In the genomic region with DNA sequence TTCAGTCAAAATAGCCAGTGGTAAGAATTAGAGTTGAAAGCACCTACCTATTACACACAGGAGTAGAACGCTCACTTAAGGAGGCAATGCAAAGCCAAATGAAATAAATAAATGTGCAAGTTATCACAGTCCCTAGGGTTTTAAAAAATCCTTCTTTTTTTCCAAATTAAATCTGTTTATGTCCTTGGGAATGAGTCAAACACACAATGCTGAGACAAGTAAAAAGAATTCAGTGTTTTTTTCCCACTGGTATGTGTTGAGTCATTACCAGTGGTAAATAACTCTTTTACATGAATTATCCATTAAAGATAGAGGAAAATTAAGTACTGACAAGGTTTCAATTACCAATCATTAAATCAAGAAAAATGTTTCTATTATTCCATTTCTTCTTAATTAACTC, we compare ENCODE assay signal across 18 cellular contexts.
A peak's percentile ranks its signal among the peaks of the same experiment; 100 is the strongest.
DNase-seq lines count a peak whose midpoint lies in the region; ATAC-seq, FAIRE-seq and TF ChIP-seq lines count a peak whose summit lies in the region.
"Had no signal": no experiment of that assay in that cellular context is flagged by ENCODE, and none has a peak within 500 bp of the region (broad histone marks: within the 10 kb centered on the region; RNA-seq: fewer than 3 reads in every experiment).

No MANE protein-coding gene starts in this region.

- no peak overlapping the region for H3K4me3 ChIP-seq in skeletal muscle satellite cell (ENCODE audit: low read length)
- H3K4me3 ChIP-seq: lower lobe of right lung had no signal

- H3K4me2 ChIP-seq in skeletal muscle satellite cell (ENCODE audit: low read length), result no peak overlapping the region

- peak overlapping the region; percentile 8 for H3K9ac ChIP-seq in skeletal muscle satellite cell (ENCODE audit: low read depth, low read length)

- peaks cover 18% of the 10 kb centered on the region for H3K4me1 ChIP-seq in skeletal muscle satellite cell (ENCODE audit: control insufficient read depth, insufficient read depth, low read length)

- peak; percentile 23 for FAIRE-seq in RCC 7860 (lab: Jason Lieb, UNC)
- FAIRE-seq: small intestine had no signal

- H3K27me3 ChIP-seq in skeletal muscle satellite cell (ENCODE audit: control insufficient read depth, insufficient read depth, low read length), result no peaks in the 10 kb centered on the region

- no peaks in the 10 kb centered on the region for H3K9me3 ChIP-seq in skeletal muscle satellite cell (replicated peaks; ENCODE audit: low read length)
- H3K9me3 ChIP-seq: lower lobe of right lung had no signal

- intact Hi-C loops in CD14-positive monocyte (cut with micrococcal nuclease), result no loop called here

- peaks cover 8% of the 10 kb centered on the region for H3K4me1 Mint-ChIP-seq in CD14-positive monocyte
- H3K4me1 Mint-ChIP-seq: activated T-helper 17 cell treated with anti-CD3 and anti-CD28 coated beads, Interleukin-2, amount 50 U/mL, for 72 hours; natural killer cell had no signal

- H3K4me3 Mint-ChIP-seq in CD14-positive monocyte, result no peak overlapping the region
- H3K4me3 Mint-ChIP-seq: activated T-helper 17 cell treated with anti-CD3 and anti-CD28 coated beads, Interleukin-2, amount 50 U/mL, for 72 hours; natural killer cell had no signal

- no peaks in the 10 kb centered on the region for H3K36me3 ChIP-seq in skeletal muscle satellite cell (ENCODE audit: insufficient read depth, low read length)
- H3K36me3 ChIP-seq: lower lobe of right lung had no signal

- H3K27me3 Mint-ChIP-seq in CD14-positive monocyte (ENCODE audit: low read depth in 3 of 3), result peaks cover 2 to 3% (median 3%) of the 10 kb centered on the region in 3 donors

- no peaks in the 10 kb centered on the region for H3K36me3 Mint-ChIP-seq in CD14-positive monocyte
- H3K36me3 Mint-ChIP-seq: natural killer cell had no signal

- TF ChIP-seq CTCF in CD14-positive monocyte (IDR thresholded peaks at IDR 0.05), result no peak

- peak; percentile 72 for DNase-seq in EL
- DNase-seq in RCC 7860 (ENCODE audit: low spot score), result no peak
- peak; percentile 76 for DNase-seq in fibroblast of gingiva (ENCODE audit: low read depth)
- no peak for DNase-seq in RPMI8226
- no peak for DNase-seq in CD14-positive monocyte (ENCODE audit: low spot score)
- DNase-seq: activated CD4-positive, CD25-positive, alpha-beta regulatory T cell; C1 segment of cervical spinal cord; DMS153; lower lobe of right lung; MV-4-11; natural killer cell; NCI-H2029 treated with DMSO at 0.1 percent for 48 hours; SHP77 treated with DMSO at 0.1 percent for 48 hours; small intestine; T-helper 2 cell had no signal

- peaks cover 0 to 4% (median 1%) of the 10 kb centered on the region in 7 donors for H3K9me3 Mint-ChIP-seq in CD14-positive monocyte
- H3K9me3 Mint-ChIP-seq: activated T-helper 17 cell treated with anti-CD3 and anti-CD28 coated beads, Interleukin-2, amount 50 U/mL, for 72 hours had no signal

- H3K27ac Mint-ChIP-seq in CD14-positive monocyte, result no peak overlapping the region
- H3K27ac Mint-ChIP-seq: activated T-helper 17 cell treated with anti-CD3 and anti-CD28 coated beads, Interleukin-2, amount 50 U/mL, for 72 hours; natural killer cell had no signal

- ATAC-seq in HG03432 (IDR thresholded peaks at IDR 0.05; ENCODE audit: unreplicated experiment), result no peak
- ATAC-seq: activated T-helper 17 cell treated with anti-CD3 and anti-CD28 coated beads, Interleukin-2, amount 50 U/mL, for 72 hours; lower lobe of right lung; natural killer cell had no signal

Comparison
In these comparisons a context has a peak if more than half of its experiments do, and no peak if none do; other contexts are left out.
1. DNase-seq: peak in EL (single experiment) and fibroblast of gingiva (single experiment); none in RCC 7860 (single experiment), RPMI8226 (single experiment) and CD14-positive monocyte (single experiment).